ENCODE assay signal across 17 cellular contexts in the genomic region with DNA sequence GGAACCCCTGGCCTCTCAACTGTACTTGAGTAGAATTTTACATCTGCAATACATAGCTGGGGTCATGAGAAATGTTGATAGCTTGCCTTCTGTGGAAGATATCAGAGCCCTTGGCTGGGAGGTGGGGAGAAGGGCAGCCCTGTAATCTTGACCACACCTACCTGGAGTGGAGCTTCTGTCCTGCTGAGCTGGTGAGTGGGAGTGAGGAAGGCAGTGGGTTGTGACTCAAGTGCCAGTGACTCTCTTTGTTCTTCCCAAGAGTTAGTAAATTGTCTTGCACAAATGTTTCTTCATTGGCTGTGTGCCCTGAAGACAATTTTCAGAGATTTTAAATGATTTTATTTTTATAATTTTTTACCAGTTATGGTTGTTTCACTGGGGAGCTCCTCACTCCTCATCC.
DNase-seq lines count a peak whose midpoint lies in the region; ATAC-seq, FAIRE-seq and TF ChIP-seq lines count a peak whose summit lies in the region.
"Had no signal": no experiment of that assay in that cellular context is flagged by ENCODE, and none has a peak within 500 bp of the region (broad histone marks: within the 10 kb centered on the region; RNA-seq: fewer than 3 reads in every experiment).

No MANE protein-coding gene starts in this region.

- peak; percentile 4 for DNase-seq in Daoy (ENCODE audit: low read depth)
- peak; percentile 16 for DNase-seq in NB4 (ENCODE audit: low read depth)
- DNase-seq in bronchial epithelial cell (ENCODE audit: low read depth), result peak; percentile 36
- DNase-seq in kidney glomerular epithelial cell (lab: John Stamatoyannopoulos, UW), result peak; percentile 28
- no peak for DNase-seq in GM20000 (ENCODE audit: low spot score)
- DNase-seq: activated CD4-positive, alpha-beta T cell treated with anti-CD3 and anti-CD28 coated beads, Interleukin-2, amount 10 ng/mL, durations not matched to agents 24 days and 14 days; activated naive CD4-positive, alpha-beta T cell; activated T-cell treated with anti-CD3 and anti-CD28 coated beads, Interleukin-2, amount 50 U/mL, for 48 hours; MV-4-11; NCI-H1694 treated with DMSO at 0.1 percent for 48 hours; NCI-H2171; NCI-H524; stimulated activated CD8-positive, alpha-beta memory T cell treated with anti-CD3 and anti-CD28 coated beads, Interleukin-4, amount 100 ng/mL, for 48 hours had no signal

- TF ChIP-seq POLR2A in NB4 (IDR thresholded peaks at IDR 0.05; ENCODE audit: extremely low read depth, insufficient read length), result no peak

- TF ChIP-seq CTCF in NB4 (IDR thresholded peaks at IDR 0.05; ENCODE audit: low read depth, low read length) (no peak), bronchial epithelial cell (IDR thresholded peaks at IDR 0.05; ENCODE audit: insufficient read depth, low read length, severe bottlenecking) (no peak), GM20000 (IDR thresholded peaks at IDR 0.05; ENCODE audit: extremely low read depth, missing control alignments) (no peak)

- H3K27me3 ChIP-seq in bronchial epithelial cell (ENCODE audit: control insufficient read depth, insufficient read depth, low read length), result no peaks in the 10 kb centered on the region

- no peaks in the 10 kb centered on the region for H3K36me3 ChIP-seq in bronchial epithelial cell (ENCODE audit: control insufficient read depth, insufficient read depth, low read length)

- H3K4me3 ChIP-seq in NB4 (ENCODE audit: low read depth, low read length) (no peak overlapping the region), bronchial epithelial cell (ENCODE audit: low read depth, low read length) (no peak overlapping the region)
- H3K4me3 ChIP-seq: coronary artery had no signal

- ATAC-seq in HG03432 (IDR thresholded peaks at IDR 0.05; ENCODE audit: unreplicated experiment) (no peak), GM18868 (IDR thresholded peaks at IDR 0.05; ENCODE audit: unreplicated experiment) (no peak), GM19452 (IDR thresholded peaks at IDR 0.05; ENCODE audit: unreplicated experiment) (no peak)

- no peak for FAIRE-seq in bronchial epithelial cell (lab: Jason Lieb, UNC)
